ENCODE assay signal across 8 cellular contexts in genomic region chr1:247209306-247209900, GRCh38.
DNase-seq lines count a peak whose midpoint lies in the region; ATAC-seq and TF ChIP-seq lines count a peak whose summit lies in the region.

No MANE protein-coding gene starts in this region.

- DNase-seq in EH (ENCODE audit: low read depth) (peak; percentile 23), OCI-M1 (lab: John Stamatoyannopoulos, UW) (peak; percentile 73), epithelial cell of esophagus (ENCODE audit: low read depth) (peak; percentile 15), pons (ENCODE audit: low spot score) (peak; percentile 20), activated gamma-delta T cell (lab: John Stamatoyannopoulos, UW) (no peak)
- no peak for DNase-seq in activated CD4-positive, CD25-positive, alpha-beta regulatory T cell treated with anti-CD3 and anti-CD28 coated beads, Interleukin-2, amount 50 U/mL, for 72 hours

- H3K4me3 ChIP-seq in epithelial cell of esophagus (ENCODE audit: low read length) = peak overlapping the region; percentile 85

- no peak for TF ChIP-seq CTCF in epithelial cell of esophagus (IDR thresholded peaks at IDR 0.05; ENCODE audit: insufficient read depth, low read depth, low read length, missing control alignments)

- no peak for ATAC-seq in GM18498 (IDR thresholded peaks at IDR 0.05; ENCODE audit: unreplicated experiment)
- ATAC-seq in GM19351 (IDR thresholded peaks at IDR 0.05; ENCODE audit: unreplicated experiment) = no peak

Comparison
In these comparisons a context has a peak if more than half of its experiments do, and no peak if none do; other contexts are left out.
1. DNase-seq: peak in EH (single experiment), OCI-M1 (single experiment), epithelial cell of esophagus (single experiment) and pons (single experiment); none in activated CD4-positive, CD25-positive, alpha-beta regulatory T cell treated with anti-CD3 and anti-CD28 coated beads, Interleukin-2, amount 50 U/mL, for 72 hours (single experiment) and activated gamma-delta T cell (single experiment).